8 cellular contexts compared by ENCODE assay signal in genomic region chr20:32207626-32208498, GRCh38. TPM values are rescaled to one million over a fixed set of nuclear protein-coding genes. Genes with fewer than 3 reads are reported as not detected.
A peak's percentile ranks its signal among the peaks of the same experiment; 100 is the strongest.
DNase-seq lines count a peak whose midpoint lies in the region; FAIRE-seq and TF ChIP-seq lines count a peak whose summit lies in the region.

TSS of gene PLAGL2 (minus strand) at chr20:32207743. CDS start at chr20:32202178, 5,565 bp downstream.
TSS of gene POFUT1 (plus strand) at chr20:32207880. CDS start at chr20:32207942, 62 bp downstream.

- no peak within 1 kb of the TSS for H2BK15ac ChIP-seq in H9 (ENCODE audit: low read depth, low read length)

- peak within 1 kb of the TSS; percentile 89 to 97 for H3K4me3 Mint-ChIP-seq in H9

- H3K4me1 Mint-ChIP-seq in H9 = peaks cover 45 to 47% of the 10 kb centered on the region in 2 experiments

- peaks cover 9% of the 10 kb centered on the region for H3K79me1 ChIP-seq in H9 (ENCODE audit: insufficient read depth, low read depth, low read length, poor library complexity, severe bottlenecking)

- no peaks in the 10 kb centered on the region for H3K27me3 Mint-ChIP-seq in H9 (ENCODE audit: low read depth)

- no peaks in the 10 kb centered on the region for H3K9me2 ChIP-seq in Loucy (replicated peaks; ENCODE audit: low read depth, low read length)

- no peaks in the 10 kb centered on the region for H3K27me3 ChIP-seq in H9 (ENCODE audit: insufficient read depth, low read length)
- no peaks in the 10 kb centered on the region for H3K27me3 ChIP-seq in Loucy (ENCODE audit: insufficient read depth, low read length, poor library complexity, severe bottlenecking)
- no peaks in the 10 kb centered on the region for H3K27me3 ChIP-seq in SJSA1 (replicated peaks)

- peak within 1 kb of the TSS; percentile 71 for H3K4me2 ChIP-seq in H9 (ENCODE audit: insufficient read depth, insufficient read length, low read length)
- peak within 1 kb of the TSS; percentile 99 for H3K4me2 ChIP-seq in Loucy (ENCODE audit: low read depth, low read length, poor library complexity, severe bottlenecking)

- H2BK5ac ChIP-seq in H9 (ENCODE audit: insufficient read length, low read length) = no peak within 1 kb of the TSS

- H3K36me3 ChIP-seq in Loucy (ENCODE audit: insufficient read depth, low read length) (no peaks in the 10 kb centered on the region), SJSA1 (peaks cover 77% of the 10 kb centered on the region)

- no peaks in the 10 kb centered on the region for H3K4me1 ChIP-seq in H9 (ENCODE audit: insufficient read depth, low read length)
- H3K4me1 ChIP-seq in Loucy (ENCODE audit: insufficient read depth, low read length, poor library complexity, severe bottlenecking) = peaks cover 69% of the 10 kb centered on the region
- peaks cover 16% of the 10 kb centered on the region for H3K4me1 ChIP-seq in SJSA1 (replicated peaks)

- H3K4me3 ChIP-seq in Loucy (ENCODE audit: low read length, poor library complexity, severe bottlenecking) (peak within 1 kb of the TSS; percentile 100), SJSA1 (peak within 1 kb of the TSS; percentile 99)

- no peak within 1 kb of the TSS for H3K4ac ChIP-seq in H9 (ENCODE audit: low read depth, low read length)

- no CpG with 5 or more reads among the region's 74 CpGs for WGBS in H9 (ENCODE audit: extremely low coverage, insufficient read length, low lambda C conversion rate)

- no peak within 1 kb of the TSS for H3K56ac ChIP-seq in H9 (ENCODE audit: insufficient read length, low read depth, low read length)

- H2AFZ ChIP-seq in H9 (ENCODE audit: low read length) (no peak within 1 kb of the TSS), Loucy (ENCODE audit: low read length) (peak within 1 kb of the TSS; percentile 96)

- H4K20me1 ChIP-seq in H9 (ENCODE audit: control insufficient read depth, insufficient read depth, insufficient read length) (no peaks in the 10 kb centered on the region), Loucy (ENCODE audit: insufficient read depth, low read length, poor library complexity, severe bottlenecking) (peaks cover 48% of the 10 kb centered on the region)

- no peak within 1 kb of the TSS for H2BK20ac ChIP-seq in H9 (ENCODE audit: low read depth, low read length, poor library complexity, severe bottlenecking)

- H2BK120ac ChIP-seq in H9 (ENCODE audit: low read depth, low read length, poor library complexity, severe bottlenecking) = no peak within 1 kb of the TSS

- no peaks in the 10 kb centered on the region for H3F3A ChIP-seq in Loucy (ENCODE audit: low read depth)

- peaks cover 20% of the 10 kb centered on the region; the same call in 1 of the 2 replicates for H3K79me2 ChIP-seq in H9 (ENCODE audit: insufficient read depth, low read length)
- peaks cover 87% of the 10 kb centered on the region for H3K79me2 ChIP-seq in Loucy (ENCODE audit: insufficient read depth, low read length)

- TF ChIP-seq CTCF in H9 (conservative IDR thresholded peaks at IDR 0.05) = peak; percentile 28; the same call in 2 of the 3 replicates
- TF ChIP-seq CTCF in Loucy (conservative IDR thresholded peaks at IDR 0.05; ENCODE audit: low read length) = peak; percentile 31; the same call in 1 of the 2 replicates

- H3K27ac Mint-ChIP-seq in H9 = peak within 1 kb of the TSS; percentile 85 to 97 (median 86)

- H3K36me3 Mint-ChIP-seq in H9 (ENCODE audit: insufficient read depth in 1 of 3, low read depth in 3 of 3) = peaks cover 7 to 41% (median 29%) of the 10 kb centered on the region in 3 experiments; a peak in 6 of 7 replicates

- no peak within 1 kb of the TSS for H4K91ac ChIP-seq in H9 (ENCODE audit: insufficient read length, low read depth, low read length)

- no peak within 1 kb of the TSS for H3T11ph ChIP-seq in H9 (ENCODE audit: low read length)

- no peaks in the 10 kb centered on the region; a peak in 1 of 5 replicates for H3K9me3 Mint-ChIP-seq in H9

- H3K9ac ChIP-seq in H9 (ENCODE audit: extremely low read depth, insufficient read length, low read length) (peak within 1 kb of the TSS; percentile 78), Loucy (ENCODE audit: low read depth, low read length, poor library complexity, severe bottlenecking) (peak within 1 kb of the TSS; percentile 99)

- H3K23ac ChIP-seq in H9 (ENCODE audit: insufficient read length, low read depth, low read length) = no peak within 1 kb of the TSS

- H2AK5ac ChIP-seq in H9 (ENCODE audit: insufficient read length, low read length) = no peak within 1 kb of the TSS

- no peak within 1 kb of the TSS for H3K18ac ChIP-seq in H9 (ENCODE audit: insufficient read length, low read depth, low read length)

- H3K27ac ChIP-seq in H9 (ENCODE audit: insufficient read length, low read depth, low read length) = no peak within 1 kb of the TSS
- peak within 1 kb of the TSS; percentile 61 for H3K27ac ChIP-seq in SJSA1

- no peak within 1 kb of the TSS for H4K8ac ChIP-seq in H9 (replicated peaks; ENCODE audit: insufficient read length, low read depth, low read length)

- no peaks in the 10 kb centered on the region for H3K9me3 ChIP-seq in H9 (ENCODE audit: control insufficient read depth, low read depth, low read length)
- no peaks in the 10 kb centered on the region for H3K9me3 ChIP-seq in Loucy (ENCODE audit: insufficient read depth, low read depth, low read length)
- peaks cover 3% of the 10 kb centered on the region; the same call in 1 of the 2 replicates for H3K9me3 ChIP-seq in SJSA1 (replicated peaks)

- no peak within 1 kb of the TSS for H2BK12ac ChIP-seq in H9 (ENCODE audit: insufficient read length, low read depth, low read length)

- peaks cover 10% of the 10 kb centered on the region for H3K23me2 ChIP-seq in H9 (ENCODE audit: insufficient read length, low read depth, low read length, poor library complexity, severe bottlenecking)

- DNase-seq in GM04504 (ENCODE audit: low read depth) (peak; percentile 78), H9 (peak; percentile 80), SJSA1 (ENCODE audit: low read depth in 1 of 2, low spot score in 2 of 2) (peak; percentile 83 to 86), frontal cortex (ENCODE audit: low spot score in 2 of 2) (peak; percentile 100), nucleus accumbens (lab: John Stamatoyannopoulos, UW) (peak in 54 of 56 donors; percentile 36 to 93 (median 79)), superior temporal gyrus (ENCODE audit: extremely low spot score) (peak; percentile 91)
- peak; percentile 82 for DNase-seq in activated gamma-delta T cell treated with anti-CD3 and anti-CD28 coated beads, Interleukin-2, amount 50 U/mL, for 16 hours (ENCODE audit: low read depth)

- FAIRE-seq in frontal cortex (lab: Jason Lieb, UNC) = no peak

- no peak within 1 kb of the TSS for H4K5ac ChIP-seq in H9 (ENCODE audit: insufficient read length, low read depth, low read length)

- peak within 1 kb of the TSS; percentile 56; the same call in 1 of the 2 replicates for H3K14ac ChIP-seq in H9 (ENCODE audit: insufficient read depth, low read length)

RNA-seq across cellular contexts. Expression of gene PLAGL2, which starts in this region (rescaled TPM):
- total RNA-seq in H9 (2021) (42.8 and 44.4 TPM in 2 replicates), frontal cortex (1.2 TPM)
- total RNA-seq in SJSA1 (2014; rRNA removed; shearing (Covaris generic)) = 2.6 and 3.3 TPM in 2 replicates

RNA-seq across cellular contexts. Expression of gene POFUT1, which starts in this region (rescaled TPM):
- 39.0 and 41.2 TPM in 2 replicates for total RNA-seq in H9 (2021)
- 42.4 and 52.4 TPM in 2 replicates for total RNA-seq in SJSA1 (2014; rRNA removed; shearing (Covaris generic))
- total RNA-seq in frontal cortex = 14.7 TPM

Comparison
In these comparisons a context has a peak if more than half of its experiments do, and no peak if none do; other contexts are left out.
1. RNA of gene PLAGL2 (total RNA-seq): 42.8 to 44.4 TPM in H9; 2.6 to 3.3 TPM in SJSA1 and 1.2 TPM in frontal cortex (single experiment); every median in the first group is over 10 times any median in the second.
2. Peak in every context shown above with its lines, with median percentiles within 50 percentile points of each other: DNase-seq.